ENCODE assay signal across 13 cellular contexts in the genomic region with DNA sequence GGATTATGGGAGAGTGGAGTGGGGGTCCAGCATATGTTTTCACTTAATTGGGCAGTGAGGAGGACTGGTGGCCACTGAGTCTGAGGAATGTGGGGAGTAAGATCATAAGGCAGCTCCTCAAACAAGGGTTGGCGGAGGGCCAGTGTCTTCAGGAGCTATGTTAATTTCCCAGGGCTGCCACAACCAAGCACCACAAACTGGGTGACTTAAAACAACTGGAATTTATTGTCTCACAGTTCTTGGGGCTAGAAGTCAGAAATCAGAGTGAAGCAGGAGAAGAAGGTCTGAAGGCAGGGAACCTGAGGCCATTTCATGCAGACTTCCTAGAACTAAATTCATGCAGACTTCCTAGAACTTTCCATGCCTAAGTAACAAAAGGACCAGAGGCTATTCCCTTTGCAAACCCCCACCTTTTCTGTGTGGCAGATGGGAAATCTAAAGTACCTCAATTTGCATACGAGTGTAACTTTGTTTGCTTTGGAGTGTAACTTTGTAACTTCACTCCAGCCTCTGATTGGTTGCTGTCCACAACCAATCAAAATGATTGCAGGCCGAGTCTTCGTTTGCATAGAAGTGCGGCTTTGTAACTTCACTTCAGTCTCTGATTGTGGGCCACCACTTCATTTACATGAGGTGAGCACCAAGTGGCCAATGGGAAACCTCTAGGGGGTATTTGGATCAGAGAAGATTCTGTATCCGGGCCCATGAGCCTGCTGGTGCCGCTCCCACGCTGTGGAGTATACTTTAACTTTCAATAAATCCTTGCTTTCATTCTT. TPM values are rescaled to one million over a fixed set of nuclear protein-coding genes. Genes with fewer than 3 reads are reported as not detected.
DNase-seq lines count a peak whose midpoint lies in the region; ATAC-seq and TF ChIP-seq lines count a peak whose summit lies in the region.
"Had no signal": no experiment of that assay in that cellular context is flagged by ENCODE, and none has a peak within 500 bp of the region (broad histone marks: within the 10 kb centered on the region; RNA-seq: fewer than 3 reads in every experiment).

No MANE protein-coding gene starts in this region.

- no peak overlapping the region for H3K4me3 Mint-ChIP-seq in activated T-helper 2 cell treated with anti-CD3 and anti-CD28 coated beads, Interferon-gamma antibody, Interleukin-2, Interleukin-4, amounts not matched to agents 10 μg/mL and 5 μg/mL and 100 μg/mL, durations not matched to agents 14 hours and 24 hours and 36 hours (ENCODE audit: low read depth)
- H3K4me3 Mint-ChIP-seq in stimulated activated naive B cell treated with anti-CD40 and anti-IgM and Interleukin-4, amounts not matched to agents 10 μg/mL and 1 μg/mL and 100 μg/mL, for 72 hours = no peak overlapping the region
- H3K4me3 Mint-ChIP-seq: activated T-helper 1 cell treated with anti-CD3 and anti-CD28 coated beads, Interleukin-12 subunit alpha, Interleukin-12 subunit beta, Interleukin-2, Interleukin-4 antibody, amounts not matched to agents 30 ng/mL and 10 ng/mL and 1 ng/mL, durations not matched to agents 14 hours and 24 hours and 36 hours had no signal

- intact Hi-C loops in activated T-helper 2 cell treated with anti-CD3 and anti-CD28 coated beads, Interferon-gamma antibody, Interleukin-2, Interleukin-4, amounts not matched to agents 10 μg/mL and 5 μg/mL and 100 μg/mL, durations not matched to agents 14 hours and 24 hours and 36 hours (cut with micrococcal nuclease) = no loop called here

- ATAC-seq in GM19328 (IDR thresholded peaks at IDR 0.05; ENCODE audit: unreplicated experiment) = no peak
- ATAC-seq in HG03432 (IDR thresholded peaks at IDR 0.05; ENCODE audit: unreplicated experiment) = no peak
- ATAC-seq in stimulated activated naive B cell treated with anti-CD40 and anti-IgM and Interleukin-4, amounts not matched to agents 10 μg/mL and 1 μg/mL and 100 μg/mL, for 72 hours (replicated peaks) = no peak

- peaks cover 20% of the 10 kb centered on the region for H3K27me3 Mint-ChIP-seq in activated T-helper 2 cell treated with anti-CD3 and anti-CD28 coated beads, Interferon-gamma antibody, Interleukin-2, Interleukin-4, amounts not matched to agents 10 μg/mL and 5 μg/mL and 100 μg/mL, durations not matched to agents 14 hours and 24 hours and 36 hours (ENCODE audit: low read depth)
- peaks cover 0 to under 1% of the 10 kb centered on the region in 2 donors for H3K27me3 Mint-ChIP-seq in stimulated activated naive B cell treated with anti-CD40 and anti-IgM and Interleukin-4, amounts not matched to agents 10 μg/mL and 1 μg/mL and 100 μg/mL, for 72 hours

- DNase-seq in AG04450 (ENCODE audit: low read depth, low spot score) = peak; percentile 86
- peak; percentile 82 for DNase-seq in HT-29 (ENCODE audit: low spot score)
- peak; percentile 46 for DNase-seq in amniotic stem cell (lab: John Stamatoyannopoulos, UW)
- peak; percentile 89 for DNase-seq in iris pigment epithelial cell (ENCODE audit: low read depth)
- DNase-seq in activated T-helper 2 cell treated with anti-CD3 and anti-CD28 coated beads, Interferon-gamma antibody, Interleukin-2, Interleukin-4, amounts not matched to agents 10 μg/mL and 5 μg/mL and 100 μg/mL, durations not matched to agents 14 hours and 24 hours and 36 hours (ENCODE audit: low spot score) = no peak
- DNase-seq in stimulated activated naive B cell treated with anti-CD40 and anti-IgM and Interleukin-4, amounts not matched to agents 10 μg/mL and 1 μg/mL and 100 μg/mL, for 72 hours = no peak
- DNase-seq: C1 segment of cervical spinal cord, occipital lobe had no signal

- peak overlapping the region; percentile 57 for H3K27ac ChIP-seq in AG04450 (ENCODE audit: low read depth, low read length)
- H3K27ac ChIP-seq: VCaP had no signal

- POLR2A ChIA-PET in AG04450 (lab: Yijun Ruan, JAX) = interaction anchor here (0.7 to 1.8 kb wide), 4 partner anchors 9 to 101 kb away, joined by 3 to 8 read pairs (median 6); partner anchors contain the start of genes EIF4G2 and ZBED5

- no peaks in the 10 kb centered on the region for H3K36me3 Mint-ChIP-seq in activated T-helper 2 cell treated with anti-CD3 and anti-CD28 coated beads, Interferon-gamma antibody, Interleukin-2, Interleukin-4, amounts not matched to agents 10 μg/mL and 5 μg/mL and 100 μg/mL, durations not matched to agents 14 hours and 24 hours and 36 hours (ENCODE audit: low read depth)
- H3K36me3 Mint-ChIP-seq in stimulated activated naive B cell treated with anti-CD40 and anti-IgM and Interleukin-4, amounts not matched to agents 10 μg/mL and 1 μg/mL and 100 μg/mL, for 72 hours = no peaks in the 10 kb centered on the region

- TF ChIP-seq CTCF in AG04450 (IDR thresholded peaks at IDR 0.05; ENCODE audit: low read depth, low read length) = no peak

- no peaks in the 10 kb centered on the region for H3K9me3 ChIP-seq in AG04450 (ENCODE audit: control insufficient read depth, insufficient read depth, low read length)
- H3K9me3 ChIP-seq: uterus had no signal

- no peak overlapping the region for H3K27ac Mint-ChIP-seq in activated T-helper 2 cell treated with anti-CD3 and anti-CD28 coated beads, Interferon-gamma antibody, Interleukin-2, Interleukin-4, amounts not matched to agents 10 μg/mL and 5 μg/mL and 100 μg/mL, durations not matched to agents 14 hours and 24 hours and 36 hours
- H3K27ac Mint-ChIP-seq in stimulated activated naive B cell treated with anti-CD40 and anti-IgM and Interleukin-4, amounts not matched to agents 10 μg/mL and 1 μg/mL and 100 μg/mL, for 72 hours = no peak overlapping the region
- H3K27ac Mint-ChIP-seq: activated T-helper 1 cell treated with anti-CD3 and anti-CD28 coated beads, Interleukin-12 subunit alpha, Interleukin-12 subunit beta, Interleukin-2, Interleukin-4 antibody, amounts not matched to agents 30 ng/mL and 10 ng/mL and 1 ng/mL, durations not matched to agents 14 hours and 24 hours and 36 hours had no signal

- no peak overlapping the region for H3K4me3 ChIP-seq in AG04450 (ENCODE audit: low read depth, low read length)

- H3K27me3 ChIP-seq in AG04450 (ENCODE audit: control insufficient read depth, insufficient read depth, low read length) = no peaks in the 10 kb centered on the region
- H3K27me3 ChIP-seq: uterus had no signal

- CTCF ChIA-PET in AG04450 (lab: Charles Lee) = no interaction called here

- no peaks in the 10 kb centered on the region for H3K9me3 Mint-ChIP-seq in activated T-helper 2 cell treated with anti-CD3 and anti-CD28 coated beads, Interferon-gamma antibody, Interleukin-2, Interleukin-4, amounts not matched to agents 10 μg/mL and 5 μg/mL and 100 μg/mL, durations not matched to agents 14 hours and 24 hours and 36 hours
- no peaks in the 10 kb centered on the region for H3K9me3 Mint-ChIP-seq in stimulated activated naive B cell treated with anti-CD40 and anti-IgM and Interleukin-4, amounts not matched to agents 10 μg/mL and 1 μg/mL and 100 μg/mL, for 72 hours
- H3K9me3 Mint-ChIP-seq: activated T-helper 1 cell treated with anti-CD3 and anti-CD28 coated beads, Interleukin-12 subunit alpha, Interleukin-12 subunit beta, Interleukin-2, Interleukin-4 antibody, amounts not matched to agents 30 ng/mL and 10 ng/mL and 1 ng/mL, durations not matched to agents 14 hours and 24 hours and 36 hours had no signal

- H3K4me1 Mint-ChIP-seq in activated T-helper 2 cell treated with anti-CD3 and anti-CD28 coated beads, Interferon-gamma antibody, Interleukin-2, Interleukin-4, amounts not matched to agents 10 μg/mL and 5 μg/mL and 100 μg/mL, durations not matched to agents 14 hours and 24 hours and 36 hours (ENCODE audit: low read depth) = peaks cover 3% of the 10 kb centered on the region
- H3K4me1 Mint-ChIP-seq in stimulated activated naive B cell treated with anti-CD40 and anti-IgM and Interleukin-4, amounts not matched to agents 10 μg/mL and 1 μg/mL and 100 μg/mL, for 72 hours = no peaks in the 10 kb centered on the region

RNA-seq across cellular contexts. Expression of gene ZBED5, which starts 50.5 kb away (rescaled TPM):
- 77.5 and 87.7 TPM in 2 replicates for polyA plus RNA-seq in AG04450 (2011; rRNA removed)
- 139 and 188 TPM in 2 replicates for polyA minus RNA-seq in AG04450 (2011; rRNA and poly(A)+ RNA removed)
- total RNA-seq in HT-29 (2014; rRNA removed; shearing (Covaris generic)) = 16.1 and 16.6 TPM in 2 replicates
- 39.2 and 40.3 TPM in 2 replicates for total RNA-seq in activated T-helper 2 cell treated with anti-CD3 and anti-CD28 coated beads, Interferon-gamma antibody, Interleukin-2, Interleukin-4, amounts not matched to agents 10 μg/mL and 5 μg/mL and 100 μg/mL, durations not matched to agents 14 hours and 24 hours and 36 hours

Comparison
In these comparisons a context has a peak if more than half of its experiments do, and no peak if none do; other contexts are left out.
1. DNase-seq: peak in AG04450 (single experiment), HT-29 (single experiment), amniotic stem cell (single experiment) and iris pigment epithelial cell (single experiment); none in activated T-helper 2 cell treated with anti-CD3 and anti-CD28 coated beads, Interferon-gamma antibody, Interleukin-2, Interleukin-4, amounts not matched to agents 10 μg/mL and 5 μg/mL and 100 μg/mL, durations not matched to agents 14 hours and 24 hours and 36 hours (single experiment) and stimulated activated naive B cell treated with anti-CD40 and anti-IgM and Interleukin-4, amounts not matched to agents 10 μg/mL and 1 μg/mL and 100 μg/mL, for 72 hours (single experiment).